Comparison of ENCODE assay signal across 18 cellular contexts in the genomic region with DNA sequence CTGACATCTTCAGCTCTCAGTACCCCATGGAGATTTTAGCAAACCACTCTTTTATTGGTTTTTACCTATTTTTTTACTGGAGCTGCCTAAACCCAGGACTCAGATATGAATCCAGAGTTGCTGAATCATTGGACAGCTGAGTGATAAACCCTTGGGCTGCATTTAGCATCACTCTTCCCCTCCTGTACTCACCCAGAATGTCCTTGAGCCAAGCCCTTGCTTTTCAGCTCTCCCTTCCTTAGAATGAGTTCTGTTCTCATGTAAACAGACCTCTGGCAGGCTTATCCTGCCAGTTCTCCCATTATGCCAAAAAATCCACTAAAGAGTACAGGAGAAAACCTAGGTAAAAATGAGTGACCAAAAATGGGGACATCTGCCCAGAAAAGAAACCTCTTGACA.
DNase-seq lines count a peak whose midpoint lies in the region; ATAC-seq and TF ChIP-seq lines count a peak whose summit lies in the region.
"Had no signal": no experiment of that assay in that cellular context is flagged by ENCODE, and none has a peak within 500 bp of the region (broad histone marks: within the 10 kb centered on the region; RNA-seq: fewer than 3 reads in every experiment).

No MANE protein-coding gene starts in this region.

- H3K36me3 Mint-ChIP-seq in stimulated activated effector memory CD8-positive, alpha-beta T cell treated with anti-CD3 and anti-CD28 coated beads, Interleukin-12 subunit alpha, Interleukin-12 subunit beta, amount 100 ng/mL, for 72 hours, result no peaks in the 10 kb centered on the region

- DNase-seq in NCI-H1092 treated with DMSO at 0.1 percent for 48 hours (lab: John Stamatoyannopoulos, UW) (peak; percentile 56), NCI-H1092 (lab: John Stamatoyannopoulos, UW) (no peak), amniotic epithelial cell (ENCODE audit: low read depth) (peak; percentile 45), iris pigment epithelial cell (ENCODE audit: low read depth) (peak; percentile 48), MM.1S (no peak), COLO829 (ENCODE audit: low spot score) (no peak)
- DNase-seq in stimulated activated effector memory CD8-positive, alpha-beta T cell treated with anti-CD3 and anti-CD28 coated beads, Interleukin-12 subunit alpha, Interleukin-12 subunit beta, amount 100 ng/mL, for 72 hours (ENCODE audit: low spot score in 2 of 2), result no peak
- no peak for DNase-seq in stimulated activated naive CD4-positive, alpha-beta T cell (lab: John Stamatoyannopoulos, UW)
- DNase-seq: BE2C; CD4-positive, alpha-beta T cell; HCEC 1CT; NCI-H1436; NCI-H2029 treated with DMSO at 0.1 percent for 48 hours; NCI-H2171 treated with DMSO at 0.1 percent for 48 hours; NCI-H82 had no signal

- no peak overlapping the region for H3K4me3 Mint-ChIP-seq in stimulated activated effector memory CD8-positive, alpha-beta T cell treated with anti-CD3 and anti-CD28 coated beads, Interleukin-12 subunit alpha, Interleukin-12 subunit beta, amount 100 ng/mL, for 72 hours
- H3K4me3 Mint-ChIP-seq: CD4-positive, alpha-beta T cell; IgD-negative memory B cell had no signal

- H3K9me3 ChIP-seq in MM.1S (replicated peaks; ENCODE audit: insufficient read depth, low read length), result no peaks in the 10 kb centered on the region
- H3K9me3 ChIP-seq: BE2C had no signal

- H3F3A ChIP-seq in MM.1S (ENCODE audit: insufficient read depth, low read length), result no peaks in the 10 kb centered on the region

- H2AFZ ChIP-seq in MM.1S (ENCODE audit: low read length), result no peak overlapping the region

- ATAC-seq in stimulated activated effector memory CD8-positive, alpha-beta T cell treated with anti-CD3 and anti-CD28 coated beads, Interleukin-12 subunit alpha, Interleukin-12 subunit beta, amount 100 ng/mL, for 72 hours, result peak; percentile 13
- ATAC-seq: Panc1 had no signal

- H3K27ac ChIP-seq in MM.1S (ENCODE audit: low read length), result no peak overlapping the region
- H3K27ac ChIP-seq: 22Rv1 had no signal

- H3K9ac ChIP-seq in MM.1S (ENCODE audit: low read length), result no peak overlapping the region

- H3K79me2 ChIP-seq in MM.1S (ENCODE audit: low read length), result no peaks in the 10 kb centered on the region

- no peaks in the 10 kb centered on the region; the same call in 1 of the 2 replicates for H3K36me3 ChIP-seq in MM.1S (replicated peaks; ENCODE audit: insufficient read depth, low read length)
- H3K36me3 ChIP-seq: BE2C had no signal

- no peaks in the 10 kb centered on the region for H4K20me1 ChIP-seq in MM.1S (ENCODE audit: insufficient read depth, low read length)

- no peaks in the 10 kb centered on the region for H3K27me3 ChIP-seq in MM.1S (replicated peaks; ENCODE audit: insufficient read depth, low read length)
- H3K27me3 ChIP-seq: BE2C had no signal

- TF ChIP-seq CTCF in MM.1S (IDR thresholded peaks at IDR 0.05; ENCODE audit: low read length), result no peak

- 0 out of 2 replicates have a peak, but pooled peaks cover under 1% of the 10 kb centered on the region for H3K4me1 ChIP-seq in MM.1S (ENCODE audit: low read length)
- H3K4me1 ChIP-seq: BE2C had no signal

- no peak overlapping the region for H3K27ac Mint-ChIP-seq in stimulated activated effector memory CD8-positive, alpha-beta T cell treated with anti-CD3 and anti-CD28 coated beads, Interleukin-12 subunit alpha, Interleukin-12 subunit beta, amount 100 ng/mL, for 72 hours
- H3K27ac Mint-ChIP-seq: CD4-positive, alpha-beta T cell had no signal

- H3K9me3 Mint-ChIP-seq in stimulated activated effector memory CD8-positive, alpha-beta T cell treated with anti-CD3 and anti-CD28 coated beads, Interleukin-12 subunit alpha, Interleukin-12 subunit beta, amount 100 ng/mL, for 72 hours, result no peaks in the 10 kb centered on the region
- H3K9me3 Mint-ChIP-seq: CD4-positive, alpha-beta T cell had no signal

- no peaks in the 10 kb centered on the region for H3K9me2 ChIP-seq in MM.1S (replicated peaks; ENCODE audit: insufficient read depth, low read length)

- no peak overlapping the region for H3K4me3 ChIP-seq in MM.1S (ENCODE audit: low read length)

- no peak overlapping the region for H3K4me2 ChIP-seq in MM.1S (ENCODE audit: low read depth, low read length)

- no peaks in the 10 kb centered on the region for H3K4me1 Mint-ChIP-seq in stimulated activated effector memory CD8-positive, alpha-beta T cell treated with anti-CD3 and anti-CD28 coated beads, Interleukin-12 subunit alpha, Interleukin-12 subunit beta, amount 100 ng/mL, for 72 hours

Comparison
In these comparisons a context has a peak if more than half of its experiments do, and no peak if none do; other contexts are left out.
1. DNase-seq: peak in NCI-H1092 treated with DMSO at 0.1 percent for 48 hours (single experiment), amniotic epithelial cell (single experiment) and iris pigment epithelial cell (single experiment); none in NCI-H1092 (single experiment), stimulated activated effector memory CD8-positive, alpha-beta T cell treated with anti-CD3 and anti-CD28 coated beads, Interleukin-12 subunit alpha, Interleukin-12 subunit beta, amount 100 ng/mL, for 72 hours (0 of 2), stimulated activated naive CD4-positive, alpha-beta T cell (0 of 6), MM.1S (single experiment) and COLO829 (single experiment).